Comparison of ENCODE assay signal across 8 cellular contexts in the genomic region with DNA sequence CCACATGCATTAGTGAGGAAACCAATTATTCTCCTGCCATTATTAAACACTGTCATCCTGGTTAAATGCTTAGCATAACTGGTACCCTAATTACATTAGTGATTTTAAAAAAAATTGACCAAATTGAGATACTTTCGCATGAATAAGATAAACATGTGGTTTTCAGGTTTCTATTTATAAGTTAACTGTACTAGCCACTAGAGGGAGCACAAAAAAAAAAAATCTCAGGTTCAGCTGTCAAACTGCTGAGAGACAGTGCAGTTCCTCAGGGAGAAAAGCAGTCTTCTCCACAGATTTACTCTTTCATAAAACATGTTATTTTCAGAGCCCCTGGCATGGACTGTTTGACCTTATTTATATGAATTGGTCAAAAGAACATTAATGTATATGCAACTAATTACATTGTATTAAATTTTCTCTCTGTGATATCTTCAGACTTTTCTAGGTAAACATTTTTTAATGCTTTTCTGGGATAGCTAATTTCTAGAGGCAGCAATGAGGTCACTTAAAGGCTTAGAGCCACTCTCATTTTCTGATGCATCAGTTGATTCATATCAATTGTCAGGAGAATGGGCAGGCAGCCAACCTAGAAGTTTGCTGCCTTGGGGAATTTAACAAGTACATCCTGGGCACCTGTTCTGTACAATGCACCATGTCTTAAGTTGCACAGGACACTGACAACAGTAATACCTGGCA.
DNase-seq lines count a peak whose midpoint lies in the region; ATAC-seq and TF ChIP-seq lines count a peak whose summit lies in the region.

No MANE protein-coding gene starts in this region.

- TF ChIP-seq CTCF in AG10803 (conservative IDR thresholded peaks at IDR 0.05; ENCODE audit: low read length) (peak; percentile 71), breast epithelium (IDR thresholded peaks at IDR 0.05) (peak; percentile 33 to 65 (median 63))

- no peak overlapping the region for H3K27ac ChIP-seq in breast epithelium

- H3K4me3 ChIP-seq in AG10803 (ENCODE audit: low read length) (no peak overlapping the region), breast epithelium (no peak overlapping the region)

- H3K36me3 ChIP-seq in breast epithelium, result no peaks in the 10 kb centered on the region

- no peaks in the 10 kb centered on the region for H3K4me1 ChIP-seq in breast epithelium

- ATAC-seq in GM18508 (IDR thresholded peaks at IDR 0.05; ENCODE audit: insufficient read depth, unreplicated experiment), result peak; percentile 81
- ATAC-seq in HG03064 (IDR thresholded peaks at IDR 0.05; ENCODE audit: low read depth, unreplicated experiment), result peak; percentile 61
- ATAC-seq in HG03039 (IDR thresholded peaks at IDR 0.05; ENCODE audit: unreplicated experiment), result no peak

- DNase-seq in AG10803 (ENCODE audit: low read depth) (peak; percentile 52), NCI-H748 (lab: John Stamatoyannopoulos, UW; ENCODE audit: unreplicated experiment) (peak; percentile 31), breast epithelium (ENCODE audit: low spot score in 2 of 2) (no peak), left kidney (ENCODE audit: low read depth, low spot score) (peak; percentile 64)
- DNase-seq in activated naive CD4-positive, alpha-beta T cell treated with anti-CD3 and anti-CD28 coated beads, Interleukin-2, amount 50 U/mL, for 16 hours, result no peak

- intact Hi-C loops in breast epithelium (cut with DNase I; ENCODE audit: low total_unique reads), result no loop called here

- H3K9me3 ChIP-seq in breast epithelium, result no peaks in the 10 kb centered on the region

- no peak for TF ChIP-seq POLR2A in breast epithelium (IDR thresholded peaks at IDR 0.05)

- no peaks in the 10 kb centered on the region for H3K27me3 ChIP-seq in breast epithelium

Comparison
In these comparisons a context has a peak if more than half of its experiments do, and no peak if none do; other contexts are left out.
1. DNase-seq: peak in AG10803 (single experiment), NCI-H748 (single experiment) and left kidney (single experiment); none in breast epithelium (0 of 2) and activated naive CD4-positive, alpha-beta T cell treated with anti-CD3 and anti-CD28 coated beads, Interleukin-2, amount 50 U/mL, for 16 hours (single experiment).